In genomic region chr1:27638047-27638734, GRCh38 we compare ENCODE assay signal across 30 cellular contexts. TPM values are rescaled to one million over a fixed set of nuclear protein-coding genes. Genes with fewer than 3 reads are reported as not detected.
DNase-seq lines count a peak whose midpoint lies in the region; ATAC-seq and TF ChIP-seq lines count a peak whose summit lies in the region.
"Had no signal": no experiment of that assay in that cellular context is flagged by ENCODE, and none has a peak within 500 bp of the region (broad histone marks: within the 10 kb centered on the region; RNA-seq: fewer than 3 reads in every experiment).

No MANE protein-coding gene starts in this region.

- no peak overlapping the region for H3K27ac ChIP-seq in CD4-positive, alpha-beta T cell (ENCODE audit: low read depth, low read length)
- peak overlapping the region; percentile 66 for H3K27ac ChIP-seq in WERI-Rb-1
- H3K27ac ChIP-seq: parathyroid adenoma, suprapubic skin, VCaP had no signal

- H3K4me1 Mint-ChIP-seq in activated CD4-positive, alpha-beta T cell treated with anti-CD3 and anti-CD28 coated beads for 36 hours, result peaks cover 32% of the 10 kb centered on the region
- peaks cover 36% of the 10 kb centered on the region for H3K4me1 Mint-ChIP-seq in CD4-positive, alpha-beta T cell (ENCODE audit: low read depth)
- H3K4me1 Mint-ChIP-seq in natural killer cell, result peaks cover 14 to 49% of the 10 kb centered on the region in 2 donors

- no peak for TF ChIP-seq CTCF in CD4-positive, alpha-beta T cell (IDR thresholded peaks at IDR 0.05)
- no peak for TF ChIP-seq CTCF in WERI-Rb-1 (IDR thresholded peaks at IDR 0.05; ENCODE audit: low read depth, low read length)
- TF ChIP-seq CTCF in natural killer cell (IDR thresholded peaks at IDR 0.05), result no peak

- no peak overlapping the region for H3K4me3 Mint-ChIP-seq in activated CD4-positive, alpha-beta T cell treated with anti-CD3 and anti-CD28 coated beads for 36 hours
- H3K4me3 Mint-ChIP-seq in CD4-positive, alpha-beta T cell, result no peak overlapping the region
- H3K4me3 Mint-ChIP-seq in natural killer cell, result no peak overlapping the region
- H3K4me3 Mint-ChIP-seq: CD8-positive, alpha-beta T cell had no signal

- no peaks in the 10 kb centered on the region for H3K9me3 ChIP-seq in CD4-positive, alpha-beta T cell (ENCODE audit: control insufficient read depth, low read length)
- H3K9me3 ChIP-seq in WERI-Rb-1 (ENCODE audit: severe bottlenecking), result no peaks in the 10 kb centered on the region
- H3K9me3 ChIP-seq: mucosa of descending colon, suprapubic skin had no signal

- no peak for DNase-seq in activated CD4-positive, alpha-beta T cell treated with anti-CD3 and anti-CD28 coated beads for 36 hours
- no peak for DNase-seq in activated CD4-positive, alpha-beta T cell treated with anti-CD3 and anti-CD28 coated beads for 48 hours
- DNase-seq in CD4-positive, alpha-beta T cell, result no peak
- DNase-seq in WERI-Rb-1 (peak; percentile 58), natural killer cell (no peak), NCI-H1694 (lab: John Stamatoyannopoulos, UW) (no peak)
- DNase-seq: 8988T; activated naive CD4-positive, alpha-beta T cell treated with anti-CD3 and anti-CD28 coated beads, Interleukin-2, amount 50 U/mL, for 16 hours; anterior cingulate cortex; CD8-positive, alpha-beta T cell; effector CD8-positive, alpha-beta T cell; hippocampal formation; IMR-90; mucosa of descending colon; NCI-H1105 treated with DMSO at 0.1 percent for 48 hours; NCI-H2029 treated with DMSO at 0.1 percent for 48 hours; NCI-H69; retina; SHP77; stimulated activated naive CD4-positive, alpha-beta T cell treated with Interleukin-2 at 50 U/mL for 16 hours; T-helper 9 cell had no signal

- H3K27me3 ChIP-seq in CD4-positive, alpha-beta T cell (ENCODE audit: control insufficient read depth, insufficient read depth, low read length), result no peaks in the 10 kb centered on the region
- H3K27me3 ChIP-seq in WERI-Rb-1 (ENCODE audit: insufficient read depth, low read depth, severe bottlenecking), result no peaks in the 10 kb centered on the region
- H3K27me3 ChIP-seq: suprapubic skin had no signal

- no peaks in the 10 kb centered on the region for H3K27me3 Mint-ChIP-seq in activated CD4-positive, alpha-beta T cell treated with anti-CD3 and anti-CD28 coated beads for 36 hours
- H3K27me3 Mint-ChIP-seq in CD4-positive, alpha-beta T cell, result no peaks in the 10 kb centered on the region
- no peaks in the 10 kb centered on the region for H3K27me3 Mint-ChIP-seq in natural killer cell (ENCODE audit: low read depth in 2 of 2)
- H3K27me3 Mint-ChIP-seq: activated T-helper 17 cell treated with anti-CD3 and anti-CD28 coated beads, Interleukin-2, amount 50 U/mL, for 72 hours had no signal

- H3K36me3 ChIP-seq in WERI-Rb-1, result no peaks in the 10 kb centered on the region
- H3K36me3 ChIP-seq: suprapubic skin had no signal

- H3K4me3 ChIP-seq in WERI-Rb-1 (ENCODE audit: low read depth, low read length), result no peak overlapping the region
- H3K4me3 ChIP-seq: lung, mucosa of descending colon, suprapubic skin had no signal

- POLR2A ChIA-PET in activated CD4-positive, alpha-beta T cell treated with anti-CD3 and anti-CD28 coated beads for 36 hours (lab: Charles Lee), result interaction anchor here (0.7 kb wide), 1 partner anchor 130 kb away, joined by 3 read pairs; no protein-coding TSS in a partner anchor
- POLR2A ChIA-PET in CD4-positive, alpha-beta T cell (lab: Charles Lee), result interaction anchor here (1.6 kb wide), 1 partner anchor 27 kb away, joined by 3 read pairs; no protein-coding TSS in a partner anchor

- intact Hi-C loops in activated CD4-positive, alpha-beta T cell treated with anti-CD3 and anti-CD28 coated beads for 36 hours (cut with DNase I, micrococcal nuclease), result no loop called here
- intact Hi-C loops in CD4-positive, alpha-beta T cell (cut with DNase I, micrococcal nuclease), result no loop called here
- intact Hi-C loops in natural killer cell (cut with micrococcal nuclease), result no loop called here

- peak overlapping the region; percentile 1 for H3K27ac Mint-ChIP-seq in activated CD4-positive, alpha-beta T cell treated with anti-CD3 and anti-CD28 coated beads for 36 hours
- H3K27ac Mint-ChIP-seq in CD4-positive, alpha-beta T cell, result peak overlapping the region; percentile 16
- peak overlapping the region; percentile 15 to 51 for H3K27ac Mint-ChIP-seq in natural killer cell
- H3K27ac Mint-ChIP-seq: CD8-positive, alpha-beta T cell had no signal

- no peaks in the 10 kb centered on the region for H3K9me3 Mint-ChIP-seq in activated CD4-positive, alpha-beta T cell treated with anti-CD3 and anti-CD28 coated beads for 36 hours (ENCODE audit: low read depth)
- H3K9me3 Mint-ChIP-seq in CD4-positive, alpha-beta T cell, result no peaks in the 10 kb centered on the region
- no peaks in the 10 kb centered on the region for H3K9me3 Mint-ChIP-seq in natural killer cell
- H3K9me3 Mint-ChIP-seq: activated T-helper 17 cell treated with anti-CD3 and anti-CD28 coated beads, Interleukin-2, amount 50 U/mL, for 72 hours; CD8-positive, alpha-beta T cell had no signal

- no peak for ATAC-seq in activated CD4-positive, alpha-beta T cell treated with anti-CD3 and anti-CD28 coated beads for 36 hours
- no peak for ATAC-seq in CD4-positive, alpha-beta T cell (ENCODE audit: poor library complexity)
- ATAC-seq in natural killer cell, result no peak
- ATAC-seq in HG03354 (IDR thresholded peaks at IDR 0.05; ENCODE audit: poor library complexity, severe bottlenecking, unreplicated experiment), result no peak
- ATAC-seq in HG03439 (IDR thresholded peaks at IDR 0.05; ENCODE audit: unreplicated experiment), result no peak
- ATAC-seq: activated T-helper 17 cell treated with anti-CD3 and anti-CD28 coated beads, Interleukin-2, amount 50 U/mL, for 72 hours; CD8-positive, alpha-beta T cell; HCT116; mucosa of descending colon; Panc1 had no signal

- CTCF ChIA-PET in activated CD4-positive, alpha-beta T cell treated with anti-CD3 and anti-CD28 coated beads for 36 hours (lab: Charles Lee), result interaction anchor here (0.9 to 1.9 kb wide), 4 partner anchors 12 to 31 kb away, joined by 3 to 5 read pairs (median 4); no protein-coding TSS in a partner anchor
- CTCF ChIA-PET in CD4-positive, alpha-beta T cell (lab: Charles Lee), result interaction anchor here (1.1 kb wide), 1 partner anchor 25 kb away, joined by 3 read pairs; no protein-coding TSS in a partner anchor

- no peaks in the 10 kb centered on the region for H3K36me3 Mint-ChIP-seq in activated CD4-positive, alpha-beta T cell treated with anti-CD3 and anti-CD28 coated beads for 36 hours (ENCODE audit: low read depth)
- H3K36me3 Mint-ChIP-seq in CD4-positive, alpha-beta T cell (ENCODE audit: low read depth), result no peaks in the 10 kb centered on the region
- no peaks in the 10 kb centered on the region for H3K36me3 Mint-ChIP-seq in natural killer cell
- H3K36me3 Mint-ChIP-seq: CD8-positive, alpha-beta T cell had no signal

RNA-seq across cellular contexts. Expression of gene FGR, which starts 3.2 kb away (rescaled TPM):
- under 1 TPM in 1 of 2 experiments, not detected in 1; 0.11 TPM for total RNA-seq in activated CD4-positive, alpha-beta T cell treated with anti-CD3 and anti-CD28 coated beads for 36 hours
- 1 to 10 TPM; 3.0 to 3.2 TPM for total RNA-seq in CD4-positive, alpha-beta T cell
- total RNA-seq in natural killer cell, result 100 to 1,000 TPM; 353 to 452 (median 362) TPM
- total RNA-seq: IMR-90 had no signal

RNA-seq across cellular contexts. Expression of gene IFI6, which starts 33.8 kb away (rescaled TPM):
- 10 to 100 TPM; 41.8 to 62.5 TPM for total RNA-seq in activated CD4-positive, alpha-beta T cell treated with anti-CD3 and anti-CD28 coated beads for 36 hours
- 10 to 100 TPM; 33.6 to 36.2 TPM for total RNA-seq in CD4-positive, alpha-beta T cell
- total RNA-seq in natural killer cell, result 10 to 100 TPM; 26.7 to 36.0 (median 34.8) TPM

RNA-seq across cellular contexts. Expression of gene AHDC1, which starts 34.2 kb away (rescaled TPM):
- 10 to 100 TPM; 10.3 to 12.1 TPM for total RNA-seq in activated CD4-positive, alpha-beta T cell treated with anti-CD3 and anti-CD28 coated beads for 36 hours
- total RNA-seq in CD4-positive, alpha-beta T cell, result 10 to 100 TPM; 20.8 to 22.9 TPM
- 10 to 100 TPM; 39.6 to 67.0 (median 47.0) TPM for total RNA-seq in natural killer cell

Comparison
In these comparisons a context has a peak if more than half of its experiments do, and no peak if none do; other contexts are left out.
1. RNA of gene FGR, which starts 3.2 kb away (total RNA-seq): 353 to 452 TPM in natural killer cell; 3.0 to 3.2 TPM in CD4-positive, alpha-beta T cell and 0.11 TPM in activated CD4-positive, alpha-beta T cell treated with anti-CD3 and anti-CD28 coated beads for 36 hours; every median in the first group is over 10 times any median in the second.
2. Peak in every context shown above with its lines, with median percentiles within 50 percentile points of each other: H3K27ac Mint-ChIP-seq.